ENCODE assay signal across 1 cellular context in the genomic region with DNA sequence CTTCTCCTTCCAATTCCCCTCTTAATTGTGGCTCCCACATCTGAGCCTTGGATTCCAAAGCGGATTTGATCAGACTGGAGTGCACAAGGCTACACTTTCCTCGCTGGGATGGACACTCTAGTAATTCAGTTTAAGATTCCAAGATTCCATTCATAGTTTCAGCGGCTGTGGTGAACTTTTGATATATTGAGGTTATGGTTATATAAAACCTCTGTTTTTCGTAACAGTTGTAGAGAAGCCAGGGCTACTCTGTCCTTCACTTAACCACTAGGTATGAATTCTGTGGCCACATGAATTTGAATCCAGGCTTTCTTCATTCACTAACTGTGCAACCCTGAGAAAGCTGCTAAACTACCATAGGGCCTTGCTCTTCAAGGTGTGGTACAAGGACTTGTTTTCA.
TF ChIP-seq lines count a peak whose summit lies in the region.

No MANE protein-coding gene starts in this region.

TF ChIP-seq in IMR-90, 13 proteins besides CTCF, POLR2A, EP300 and RAD21 (continued from another document):
- TF ChIP-seq SMC3 (IDR thresholded peaks at IDR 0.05; ENCODE audit: low read depth, low read length): no peak
- no peak for TF ChIP-seq CEBPB (IDR thresholded peaks at IDR 0.05; ENCODE audit: low read depth, low read length)
